Comparison of ENCODE assay signal across 8 cellular contexts in genomic region chr4:168831585-168831918, GRCh38.
DNase-seq lines count a peak whose midpoint lies in the region; ATAC-seq and TF ChIP-seq lines count a peak whose summit lies in the region.

No MANE protein-coding gene starts in this region.

- DNase-seq in dorsolateral prefrontal cortex, result no peak
- no peak for DNase-seq in NCI-H146 (lab: John Stamatoyannopoulos, UW)
- no peak for DNase-seq in COLO668 (lab: John Stamatoyannopoulos, UW; ENCODE audit: unreplicated experiment)
- DNase-seq in NCI-H1092 (lab: John Stamatoyannopoulos, UW), result no peak

- ATAC-seq in GM18907 (IDR thresholded peaks at IDR 0.05; ENCODE audit: unreplicated experiment), result peak; percentile 22
- ATAC-seq in HG03280 (IDR thresholded peaks at IDR 0.05; ENCODE audit: unreplicated experiment), result no peak

- H3K4me3 ChIP-seq in dorsolateral prefrontal cortex (peak overlapping the region; percentile 47 to 86 (median 73)), neural cell (ENCODE audit: low read length) (peak overlapping the region; percentile 89)

- H3F3A ChIP-seq in neural cell (ENCODE audit: insufficient read depth, low read length, poor library complexity, severe bottlenecking), result no peaks in the 10 kb centered on the region

- no peaks in the 10 kb centered on the region for H3K9me3 ChIP-seq in KOPT-K1 (ENCODE audit: insufficient read depth, low read length, poor library complexity, severe bottlenecking)
- no peaks in the 10 kb centered on the region for H3K9me3 ChIP-seq in neural cell (ENCODE audit: low read length)

- no peak for TF ChIP-seq CTCF in dorsolateral prefrontal cortex (IDR thresholded peaks at IDR 0.05 in 54 of 56, conservative IDR thresholded peaks at IDR 0.05 in 2 of 56; ENCODE audit: low read depth in 1 of 56, partially characterized antibody in 56 of 56)
- TF ChIP-seq CTCF in neural cell (IDR thresholded peaks at IDR 0.05; ENCODE audit: poor library complexity, severe bottlenecking), result no peak

- peaks cover 0 to 38% (median 6%) of the 10 kb centered on the region in 45 donors for H3K27me3 ChIP-seq in dorsolateral prefrontal cortex
- H3K27me3 ChIP-seq in neural cell (ENCODE audit: insufficient read depth, low read depth, low read length), result no peaks in the 10 kb centered on the region

- H3K27ac ChIP-seq in KOPT-K1 (ENCODE audit: low read depth, low read length, poor library complexity, severe bottlenecking), result peak overlapping the region; percentile 59
- H3K27ac ChIP-seq in dorsolateral prefrontal cortex, result peak overlapping the region in 54 of 59 donors; percentile 16 to 93 (median 84)
- peak overlapping the region; percentile 91 for H3K27ac ChIP-seq in neural cell (ENCODE audit: low read length)

- H2AFZ ChIP-seq in neural cell (ENCODE audit: low read depth, low read length), result peak overlapping the region; percentile 84

- H3K9ac ChIP-seq in neural cell (ENCODE audit: low read length), result peak overlapping the region; percentile 98

- H3K9me2 ChIP-seq in neural cell (ENCODE audit: insufficient read depth, low read length), result no peaks in the 10 kb centered on the region

- intact Hi-C loops in dorsolateral prefrontal cortex (cut with DNase I), result loop anchor here in 1 of 2 donors (10.0 kb wide), 1 partner anchor 97 kb away; no protein-coding TSS in a partner anchor

- TF ChIP-seq RAD21 in neural cell (conservative IDR thresholded peaks at IDR 0.05), result no peak

- no peak for TF ChIP-seq EP300 in neural cell (conservative IDR thresholded peaks at IDR 0.05; ENCODE audit: poor library complexity, severe bottlenecking)

- H4K20me1 ChIP-seq in neural cell (ENCODE audit: insufficient read depth), result no peaks in the 10 kb centered on the region

- H3K4me2 ChIP-seq in neural cell (ENCODE audit: low read length), result peak overlapping the region; percentile 83

- H3K79me2 ChIP-seq in neural cell (replicated peaks; ENCODE audit: insufficient read depth, low read length), result peaks cover 44% of the 10 kb centered on the region

- H3K36me3 ChIP-seq in KOPT-K1 (ENCODE audit: insufficient read depth, low read length), result no peaks in the 10 kb centered on the region
- no peaks in the 10 kb centered on the region for H3K36me3 ChIP-seq in neural cell (ENCODE audit: insufficient read depth, low read length)

TF ChIP-seq in neural cell, 6 proteins besides CTCF, POLR2A, EP300 and RAD21:
- TF ChIP-seq MXI1 (conservative IDR thresholded peaks at IDR 0.05; ENCODE audit: poor library complexity, severe bottlenecking), result no peak
- no peak for TF ChIP-seq POLR2AphosphoS5 (IDR thresholded peaks at IDR 0.05)
- no peak for TF ChIP-seq SMC3 (conservative IDR thresholded peaks at IDR 0.05; ENCODE audit: poor library complexity)
- no peak for TF ChIP-seq REST (IDR thresholded peaks at IDR 0.05; ENCODE audit: borderline replicate concordance)
- no peak for TF ChIP-seq TAF1 (IDR thresholded peaks at IDR 0.05; ENCODE audit: low read depth)
